ENCODE assay signal across 8 cellular contexts in the genomic region with DNA sequence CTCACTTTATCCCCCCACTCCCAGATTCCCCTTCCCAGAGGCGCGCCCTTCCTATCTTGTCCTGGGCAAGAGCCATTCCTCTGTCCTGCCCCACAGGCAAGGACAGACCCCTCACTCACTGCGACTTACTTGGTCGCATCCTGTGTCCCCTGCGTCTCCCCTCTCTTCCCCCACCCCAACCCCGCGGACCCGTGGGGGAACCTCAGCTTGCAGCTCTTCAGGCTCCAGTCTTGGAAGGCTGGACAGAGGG. TPM values are rescaled to one million over a fixed set of nuclear protein-coding genes. Genes with fewer than 3 reads are reported as not detected.
A peak's percentile ranks its signal among the peaks of the same experiment; 100 is the strongest.
DNase-seq lines count a peak whose midpoint lies in the region; ATAC-seq and TF ChIP-seq lines count a peak whose summit lies in the region.

No MANE protein-coding gene starts in this region.

- H3K9ac ChIP-seq in Karpas-422 (ENCODE audit: low read length), result no peak overlapping the region

- H3K4me3 ChIP-seq in SJCRH30, result peak overlapping the region; percentile 57
- H3K4me3 ChIP-seq in esophagus squamous epithelium, result peak overlapping the region; percentile 48 to 67 (median 66)
- peak overlapping the region; percentile 48 for H3K4me3 ChIP-seq in ovary
- no peak overlapping the region for H3K4me3 ChIP-seq in Karpas-422 (ENCODE audit: low read length)
- peak overlapping the region in 1 of 2 donors; percentile 16 for H3K4me3 ChIP-seq in body of pancreas

- DNase-seq in CD4-positive, alpha-beta T cell, result no peak
- no peak for DNase-seq in SJCRH30
- no peak for DNase-seq in esophagus squamous epithelium (lab: John Stamatoyannopoulos, UW)
- DNase-seq in ovary, result peak in 2 of 5 donors; percentile 23 to 31
- DNase-seq in Ammon's horn (ENCODE audit: low spot score), result no peak
- no peak for DNase-seq in GDM1 (lab: John Stamatoyannopoulos, UW)
- no peak for DNase-seq in Karpas-422
- DNase-seq in body of pancreas, result no peak

- TF ChIP-seq EP300 in ovary (IDR thresholded peaks at IDR 0.05), result no peak

- CTCF ChIA-PET in CD4-positive, alpha-beta T cell (lab: Charles Lee), result no interaction called here

- WGBS in esophagus squamous epithelium, 2 donors, result 6% methylated on average over 4 to 5 of the region's 8 CpGs
- WGBS in ovary, 3 donors, result 1 to 3% (median 1%) methylated on average over 8 of the region's 8 CpGs
- 2% methylated on average over 8 of the region's 8 CpGs for WGBS in body of pancreas, 2 donors

- ATAC-seq in CD4-positive, alpha-beta T cell (ENCODE audit: poor library complexity), result no peak
- ATAC-seq in body of pancreas, result no peak

- H3K36me3 ChIP-seq in SJCRH30 (no peaks in the 10 kb centered on the region), esophagus squamous epithelium (peaks cover 0 to 6% (median 0%) of the 10 kb centered on the region in 3 donors), ovary (no peaks in the 10 kb centered on the region), Karpas-422 (ENCODE audit: insufficient read depth, low read length) (no peaks in the 10 kb centered on the region), body of pancreas (replicated peaks in 1 of 2; ENCODE audit: insufficient read depth in 1 of 2, low read depth in 2 of 2) (no peaks in the 10 kb centered on the region)

- no peak for TF ChIP-seq CTCF in CD4-positive, alpha-beta T cell (IDR thresholded peaks at IDR 0.05)
- TF ChIP-seq CTCF in esophagus squamous epithelium (IDR thresholded peaks at IDR 0.05), result no peak
- TF ChIP-seq CTCF in ovary (IDR thresholded peaks at IDR 0.05), result no peak
- no peak for TF ChIP-seq CTCF in body of pancreas (IDR thresholded peaks at IDR 0.05)

- H3K4me3 Mint-ChIP-seq in CD4-positive, alpha-beta T cell, result peak overlapping the region; percentile 74

- H3K27me3 ChIP-seq in CD4-positive, alpha-beta T cell (ENCODE audit: control insufficient read depth, insufficient read depth, low read length), result peaks cover 56% of the 10 kb centered on the region
- H3K27me3 ChIP-seq in SJCRH30 (peaks cover 9% of the 10 kb centered on the region; the same call in 1 of the 2 replicates), esophagus squamous epithelium (no peaks in the 10 kb centered on the region), ovary (no peaks in the 10 kb centered on the region), Karpas-422 (ENCODE audit: low read length) (peaks cover 6% of the 10 kb centered on the region; the same call in 1 of the 2 replicates), body of pancreas (peaks cover 0 to 6% of the 10 kb centered on the region in 2 donors)

- no peak overlapping the region for H2AFZ ChIP-seq in Karpas-422 (ENCODE audit: low read length)

- H3K9me2 ChIP-seq in Karpas-422 (replicated peaks; ENCODE audit: insufficient read depth, low read length), result no peaks in the 10 kb centered on the region

- H3K36me3 Mint-ChIP-seq in CD4-positive, alpha-beta T cell (ENCODE audit: low read depth), result no peaks in the 10 kb centered on the region

- H3K9me3 Mint-ChIP-seq in CD4-positive, alpha-beta T cell, result peaks cover 4% of the 10 kb centered on the region

- H3K27ac Mint-ChIP-seq in CD4-positive, alpha-beta T cell, result no peak overlapping the region

- H3K4me1 ChIP-seq in SJCRH30 (peaks cover 12% of the 10 kb centered on the region), esophagus squamous epithelium (peaks cover 16 to 72% (median 29%) of the 10 kb centered on the region in 3 donors), ovary (ENCODE audit: insufficient read depth) (no peaks in the 10 kb centered on the region), Karpas-422 (ENCODE audit: low read length) (peaks cover 11% of the 10 kb centered on the region), body of pancreas (peaks cover 26% of the 10 kb centered on the region)

- no peak overlapping the region for H3K27ac ChIP-seq in CD4-positive, alpha-beta T cell (ENCODE audit: low read depth, low read length)
- H3K27ac ChIP-seq in SJCRH30 (no peak overlapping the region), esophagus squamous epithelium (peak overlapping the region; percentile 92 to 97 (median 94)), ovary (no peak overlapping the region), Karpas-422 (ENCODE audit: low read length) (no peak overlapping the region), body of pancreas (no peak overlapping the region)

- POLR2A ChIA-PET in CD4-positive, alpha-beta T cell (lab: Charles Lee), result no interaction called here

- TF ChIP-seq POLR2A in esophagus squamous epithelium (IDR thresholded peaks at IDR 0.05) (no peak), ovary (IDR thresholded peaks at IDR 0.05) (no peak), body of pancreas (IDR thresholded peaks at IDR 0.05) (no peak)

- no peaks in the 10 kb centered on the region for H3K9me3 ChIP-seq in CD4-positive, alpha-beta T cell (ENCODE audit: control insufficient read depth, low read length)
- peaks cover 7% of the 10 kb centered on the region for H3K9me3 ChIP-seq in SJCRH30 (replicated peaks)
- H3K9me3 ChIP-seq in esophagus squamous epithelium, result peaks cover 0 to 3% (median 0%) of the 10 kb centered on the region in 3 donors
- no peaks in the 10 kb centered on the region for H3K9me3 ChIP-seq in ovary
- no peaks in the 10 kb centered on the region for H3K9me3 ChIP-seq in Karpas-422 (ENCODE audit: low read length)
- H3K9me3 ChIP-seq in body of pancreas, result no peaks in the 10 kb centered on the region

- H3K27me3 Mint-ChIP-seq in CD4-positive, alpha-beta T cell, result peaks cover 71% of the 10 kb centered on the region

- peaks cover 20% of the 10 kb centered on the region for H3K4me1 Mint-ChIP-seq in CD4-positive, alpha-beta T cell (ENCODE audit: low read depth)

- H3K4me2 ChIP-seq in Karpas-422 (ENCODE audit: low read depth, low read length, poor library complexity, severe bottlenecking), result no peak overlapping the region

- no peaks in the 10 kb centered on the region; the same call in 1 of the 2 replicates for H4K20me1 ChIP-seq in Karpas-422 (ENCODE audit: insufficient read depth, low read depth, low read length)

- intact Hi-C loops in CD4-positive, alpha-beta T cell (cut with DNase I, micrococcal nuclease), result no loop called here
- intact Hi-C loops in esophagus squamous epithelium (cut with DNase I), result no loop called here
- intact Hi-C loops in ovary (cut with DNase I), result no loop called here
- intact Hi-C loops in body of pancreas (cut with DNase I), result no loop called here

- no peaks in the 10 kb centered on the region for H3K79me2 ChIP-seq in Karpas-422 (ENCODE audit: low read length)

RNA-seq across cellular contexts. Expression of gene GGTA1, which starts 0.5 kb away (rescaled TPM):
- total RNA-seq in CD4-positive, alpha-beta T cell, result not detected
- total RNA-seq in SJCRH30 (2014; rRNA removed; shearing (Covaris generic)), result not detected in 2 replicates
- 10 to 100 TPM; 10.8 to 34.0 (median 27.2) TPM for total RNA-seq in esophagus squamous epithelium
- 1 to 10 TPM in 6 of 7 donors, under 1 TPM in 1; 0.38 to 3.2 (median 2.2) TPM for total RNA-seq in ovary
- 10 to 100 TPM in 1 of 2 donors, 1 to 10 TPM in 1; 3.7 to 33.1 TPM for polyA plus RNA-seq in ovary
- not detected in 2 replicates for total RNA-seq in Karpas-422 (2014; rRNA removed; shearing (Covaris generic); ENCODE audit: low replicate concordance)
- total RNA-seq in body of pancreas, result 1 to 10 TPM; 2.3 to 2.6 TPM

Comparison
In these comparisons a context has a peak if more than half of its experiments do, and no peak if none do; other contexts are left out.
1. H3K27ac ChIP-seq: peak in esophagus squamous epithelium (4 of 4); none in CD4-positive, alpha-beta T cell (single experiment), SJCRH30 (single experiment), ovary (0 of 2), Karpas-422 (single experiment) and body of pancreas (0 of 4).